17 cellular contexts compared by ENCODE assay signal in genomic region chr11:118205979-118206611, GRCh38. TPM values are rescaled to one million over a fixed set of nuclear protein-coding genes. Genes with fewer than 3 reads are reported as not detected.
DNase-seq lines count a peak whose midpoint lies in the region; ATAC-seq and TF ChIP-seq lines count a peak whose summit lies in the region.
"Had no signal": no experiment of that assay in that cellular context is flagged by ENCODE, and none has a peak within 500 bp of the region (broad histone marks: within the 10 kb centered on the region; RNA-seq: fewer than 3 reads in every experiment).

No MANE protein-coding gene starts in this region.

- peak overlapping the region; percentile 59 to 71 for H3K4me3 Mint-ChIP-seq in stimulated activated naive CD8-positive, alpha-beta T cell treated with anti-CD3 and anti-CD28 coated beads, Interleukin-15, amount 100 ng/mL, for 72 hours
- H3K4me3 Mint-ChIP-seq in immature natural killer cell, result peak overlapping the region in 3 of 5 donors; percentile 18 to 44 (median 36)
- H3K4me3 Mint-ChIP-seq: activated B cell treated with CpG ODN at 0.5 μM for 24 hours had no signal

- no peaks in the 10 kb centered on the region for H3K27me3 ChIP-seq in upper lobe of right lung

- H3K4me1 Mint-ChIP-seq in stimulated activated naive CD8-positive, alpha-beta T cell treated with anti-CD3 and anti-CD28 coated beads, Interleukin-15, amount 100 ng/mL, for 72 hours, result peaks cover 23% of the 10 kb centered on the region
- H3K4me1 Mint-ChIP-seq in immature natural killer cell, result peaks cover 17 to 20% of the 10 kb centered on the region in 2 donors

- no peaks in the 10 kb centered on the region for H3K36me3 ChIP-seq in SK-N-MC (ENCODE audit: insufficient read depth, low read length)
- peaks cover 8% of the 10 kb centered on the region for H3K36me3 ChIP-seq in upper lobe of right lung
- H3K36me3 ChIP-seq: cardiac muscle cell had no signal

- peak overlapping the region; percentile 52 for H3K9ac ChIP-seq in SK-N-MC (ENCODE audit: insufficient read length)

- H3K9me3 ChIP-seq in SK-N-MC (ENCODE audit: low read depth, low read length) (no peaks in the 10 kb centered on the region), upper lobe of right lung (no peaks in the 10 kb centered on the region)
- H3K9me3 ChIP-seq: psoas muscle had no signal

- intact Hi-C loops in upper lobe of right lung (cut with DNase I), result no loop called here

- peak overlapping the region; percentile 54 for H3K4me3 ChIP-seq in SK-N-MC
- no peak overlapping the region for H3K4me3 ChIP-seq in upper lobe of right lung
- H3K4me3 ChIP-seq: cardiac muscle cell, psoas muscle had no signal

- H3K27ac ChIP-seq in SK-N-MC (peak overlapping the region; percentile 69), upper lobe of right lung (peak overlapping the region; percentile 49)
- H3K27ac ChIP-seq: cardiac muscle cell, psoas muscle had no signal

- ATAC-seq in stimulated activated naive CD8-positive, alpha-beta T cell treated with anti-CD3 and anti-CD28 coated beads, Interleukin-15, amount 100 ng/mL, for 72 hours, result no peak
- no peak for ATAC-seq in stimulated activated naive CD8-positive, alpha-beta T cell treated with anti-CD3 and anti-CD28 coated beads, Interleukin-15, Interleukin-2, amounts not matched to agents 100 U/mL and 50 U/mL, for 24 hours
- peak; percentile 4 for ATAC-seq in upper lobe of right lung
- ATAC-seq: psoas muscle had no signal

- H3K9me3 Mint-ChIP-seq in stimulated activated naive CD8-positive, alpha-beta T cell treated with anti-CD3 and anti-CD28 coated beads, Interleukin-15, amount 100 ng/mL, for 72 hours, result no peaks in the 10 kb centered on the region
- H3K9me3 Mint-ChIP-seq in immature natural killer cell, result no peaks in the 10 kb centered on the region
- H3K9me3 Mint-ChIP-seq: activated B cell treated with CpG ODN at 0.5 μM for 24 hours had no signal

- peak overlapping the region; percentile 8 to 95 for H3K27ac Mint-ChIP-seq in stimulated activated naive CD8-positive, alpha-beta T cell treated with anti-CD3 and anti-CD28 coated beads, Interleukin-15, amount 100 ng/mL, for 72 hours
- peak overlapping the region in 4 of 6 donors; percentile 7 to 69 (median 44) for H3K27ac Mint-ChIP-seq in immature natural killer cell
- H3K27ac Mint-ChIP-seq: activated B cell treated with CpG ODN at 0.5 μM for 24 hours had no signal

- H3K36me3 Mint-ChIP-seq in immature natural killer cell, result peaks cover 0 to 7% (median 0%) of the 10 kb centered on the region in 3 donors

- no peak for DNase-seq in stimulated activated naive CD8-positive, alpha-beta T cell treated with anti-CD3 and anti-CD28 coated beads, Interleukin-15, amount 100 ng/mL, for 72 hours
- DNase-seq in stimulated activated naive CD8-positive, alpha-beta T cell treated with anti-CD3 and anti-CD28 coated beads, Interleukin-15, Interleukin-2, amounts not matched to agents 100 U/mL and 50 U/mL, for 24 hours, result no peak
- no peak for DNase-seq in SK-N-MC (ENCODE audit: low read depth, low spot score)
- no peak for DNase-seq in immature natural killer cell
- DNase-seq in upper lobe of right lung, result no peak
- DNase-seq in HUDEP-2 (lab: John Stamatoyannopoulos, UW; ENCODE audit: unreplicated experiment in 76 of 76), result no peak
- DNase-seq in stimulated activated CD4-positive, alpha-beta T cell treated with anti-CD3 and anti-CD28 coated beads, Interleukin-2, amount 100 ng/mL, for 24 hours, result no peak
- no peak for DNase-seq in stimulated activated naive CD4-positive, alpha-beta T cell treated with Interleukin-2 at 50 U/mL for 16 hours (lab: John Stamatoyannopoulos, UW)
- DNase-seq: activated B cell treated with CpG ODN at 0.5 μM for 24 hours, activated gamma-delta T cell, GDM1, mesendoderm, NCI-H1694 treated with DMSO at 0.1 percent for 48 hours, NCI-H69, psoas muscle had no signal

- TF ChIP-seq CTCF in upper lobe of right lung (IDR thresholded peaks at IDR 0.05), result no peak

- no peaks in the 10 kb centered on the region for H3K27me3 Mint-ChIP-seq in stimulated activated naive CD8-positive, alpha-beta T cell treated with anti-CD3 and anti-CD28 coated beads, Interleukin-15, amount 100 ng/mL, for 72 hours
- peaks cover 2 to 8% (median 4%) of the 10 kb centered on the region in 3 donors for H3K27me3 Mint-ChIP-seq in immature natural killer cell (ENCODE audit: low read depth in 3 of 3)

- peaks cover 25% of the 10 kb centered on the region for H3K4me1 ChIP-seq in upper lobe of right lung
- H3K4me1 ChIP-seq: psoas muscle had no signal

RNA-seq across cellular contexts. Expression of gene JAML, which starts 18.7 kb away (rescaled TPM):
- 10 to 100 TPM; 16.8 to 37.7 (median 26.3) TPM for polyA plus RNA-seq in immature natural killer cell
- total RNA-seq in upper lobe of right lung, result 87.9 TPM
- total RNA-seq: cardiac muscle cell had no signal
- polyA plus RNA-seq: BJ, cardiac muscle cell had no signal

RNA-seq across cellular contexts. Expression of gene SCN2B, which starts 29.7 kb away (rescaled TPM):
- not detected for polyA plus RNA-seq in immature natural killer cell
- total RNA-seq in upper lobe of right lung, result 2.5 TPM
- total RNA-seq: activated B cell treated with CpG ODN at 0.5 μM for 24 hours had no signal
- polyA plus RNA-seq: BJ had no signal

RNA-seq across cellular contexts. Expression of gene MPZL3, which starts 46.1 kb away (rescaled TPM):
- 1 to 10 TPM; 4.2 to 5.2 (median 4.8) TPM for polyA plus RNA-seq in immature natural killer cell
- total RNA-seq in upper lobe of right lung, result 11.8 TPM

RNA-seq across cellular contexts. Expression of gene SCN4B, which starts 53.5 kb away (rescaled TPM):
- not detected for polyA plus RNA-seq in immature natural killer cell
- 7.2 TPM for total RNA-seq in upper lobe of right lung
- total RNA-seq: activated B cell treated with CpG ODN at 0.5 μM for 24 hours had no signal

RNA-seq across cellular contexts. Expression of gene MPZL2, which starts 58.0 kb away (rescaled TPM):
- polyA plus RNA-seq in immature natural killer cell, result 1 to 10 TPM in 1 of 3 donors, under 1 TPM in 2; 0.17 to 1.5 (median 0.49) TPM
- total RNA-seq in upper lobe of right lung, result 119 TPM
- total RNA-seq: activated B cell treated with CpG ODN at 0.5 μM for 24 hours, cardiac muscle cell had no signal
- polyA plus RNA-seq: BJ had no signal
